In the genomic region with DNA sequence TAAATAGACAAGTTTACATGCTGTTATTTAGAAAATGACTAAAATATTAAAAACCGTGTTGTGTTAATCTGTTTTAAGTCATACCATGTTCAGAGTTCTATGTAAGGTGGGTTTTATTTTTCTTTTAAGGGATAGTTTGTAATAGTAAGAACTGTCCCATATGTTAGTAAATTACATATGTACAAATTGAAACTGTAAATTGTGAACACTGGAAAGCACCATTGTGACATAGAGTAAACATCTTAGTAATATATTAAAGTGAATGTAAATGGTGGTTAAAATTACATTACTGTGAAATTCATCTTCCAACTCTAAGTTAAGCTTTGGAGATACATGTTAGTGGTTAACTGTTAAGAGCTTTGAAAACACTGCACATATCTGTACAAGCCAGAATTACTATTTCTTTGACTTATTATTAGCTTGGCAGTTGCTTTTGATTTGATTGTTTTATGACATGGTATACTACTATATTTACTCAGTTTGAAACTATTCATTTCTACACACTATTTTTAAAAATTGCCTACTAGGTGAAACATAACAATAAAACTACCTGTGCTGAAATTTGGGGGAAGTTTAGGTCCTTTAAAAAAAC, we compare ENCODE assay signal across 22 cellular contexts.
"Had no signal": no experiment of that assay in that cellular context is flagged by ENCODE, and none has a peak within 500 bp of the region (broad histone marks: within the 10 kb centered on the region; RNA-seq: fewer than 3 reads in every experiment).

No MANE protein-coding gene starts in this region.

- H3K27me3 ChIP-seq: body of pancreas, cardiac muscle cell, gastroesophageal sphincter, heart left ventricle, thyroid gland had no signal

- H3K4me1 Mint-ChIP-seq: activated CD4-positive, alpha-beta T cell treated with anti-CD3 and anti-CD28 coated beads, Interleukin-2, amount 10 ng/mL, durations not matched to agents 24 days and 14 days; activated naive CD4-positive, alpha-beta T cell treated with anti-CD3 and anti-CD28 coated beads, Interleukin-2, amount 50 U/mL, for 24 hours; endodermal cell had no signal

- DNase-seq: activated CD4-positive, alpha-beta T cell treated with anti-CD3 and anti-CD28 coated beads, Interleukin-2, amount 10 ng/mL, durations not matched to agents 24 days and 14 days; activated CD4-positive, CD25-positive, alpha-beta regulatory T cell; activated CD8-positive, alpha-beta T cell treated with anti-CD3 and anti-CD28 coated beads, Interleukin-2, amount 10 ng/mL, durations not matched to agents 7 days and 5 days; activated gamma-delta T cell treated with Interleukin-2 at 50 U/mL for 16 hours; anterior cingulate cortex; body of pancreas; cortex of kidney; endodermal cell; heart left ventricle; left cardiac atrium; retina; stimulated activated CD4-positive, alpha-beta T cell treated with anti-CD3 and anti-CD28 coated beads, Interleukin-4, amount 100 ng/mL, for 4 hours; substantia nigra; T-helper 17 cell; thyroid gland had no signal

- H3K27me3 Mint-ChIP-seq: activated CD4-positive, alpha-beta T cell treated with anti-CD3 and anti-CD28 coated beads, Interleukin-2, amount 10 ng/mL, durations not matched to agents 24 days and 14 days; activated naive CD4-positive, alpha-beta T cell treated with anti-CD3 and anti-CD28 coated beads, Interleukin-2, amount 50 U/mL, for 24 hours; natural killer cell treated with Interleukin-12 subunit alpha and Interleukin-12 subunit beta and Interleukin-15 and Interleukin-18, amount 100 ng/mL, for 72 hours; progenitor cell of endocrine pancreas; stimulated activated naive CD8-positive, alpha-beta T cell treated with anti-CD3 and anti-CD28 coated beads, Interleukin-15, Interleukin-2, amounts not matched to agents 100 ng/mL and 50 ng/mL, for 24 hours; T-helper 17 cell had no signal

- H3K4me3 ChIP-seq: body of pancreas, cardiac muscle cell, gastroesophageal sphincter, heart left ventricle, thyroid gland had no signal

- H3K4me1 ChIP-seq: body of pancreas, gastroesophageal sphincter, heart left ventricle, thyroid gland had no signal

- H3K27ac ChIP-seq: body of pancreas, cardiac muscle cell, epithelial cell of prostate, gastroesophageal sphincter, heart left ventricle, thyroid gland had no signal

- H3K4me3 Mint-ChIP-seq: activated CD4-positive, alpha-beta T cell treated with anti-CD3 and anti-CD28 coated beads, Interleukin-2, amount 10 ng/mL, durations not matched to agents 24 days and 14 days; activated CD8-positive, alpha-beta T cell treated with anti-CD3 and anti-CD28 coated beads, Interleukin-2, amount 10 ng/mL, durations not matched to agents 7 days and 5 days; activated naive CD4-positive, alpha-beta T cell treated with anti-CD3 and anti-CD28 coated beads, Interleukin-2, amount 50 U/mL, for 24 hours; endodermal cell; natural killer cell treated with Interleukin-12 subunit alpha and Interleukin-12 subunit beta and Interleukin-15 and Interleukin-18, amount 100 ng/mL, for 72 hours; stimulated activated naive CD8-positive, alpha-beta T cell treated with anti-CD3 and anti-CD28 coated beads, Interleukin-15, Interleukin-2, amounts not matched to agents 100 ng/mL and 50 ng/mL, for 24 hours; T-helper 17 cell had no signal

- H3K27ac Mint-ChIP-seq: activated CD4-positive, alpha-beta T cell treated with anti-CD3 and anti-CD28 coated beads, Interleukin-2, amount 10 ng/mL, durations not matched to agents 24 days and 14 days; activated CD8-positive, alpha-beta T cell treated with anti-CD3 and anti-CD28 coated beads, Interleukin-2, amount 10 ng/mL, durations not matched to agents 7 days and 5 days; activated naive CD4-positive, alpha-beta T cell treated with anti-CD3 and anti-CD28 coated beads, Interleukin-2, amount 50 U/mL, for 24 hours; endodermal cell; progenitor cell of endocrine pancreas; stimulated activated naive CD8-positive, alpha-beta T cell treated with anti-CD3 and anti-CD28 coated beads, Interleukin-15, Interleukin-2, amounts not matched to agents 100 ng/mL and 50 ng/mL, for 24 hours; T-helper 17 cell had no signal

- H3K9me3 ChIP-seq: body of pancreas, gastroesophageal sphincter, heart left ventricle, thyroid gland had no signal

- H3K9me3 Mint-ChIP-seq: activated CD4-positive, alpha-beta T cell treated with anti-CD3 and anti-CD28 coated beads, Interleukin-2, amount 10 ng/mL, durations not matched to agents 24 days and 14 days; activated naive CD4-positive, alpha-beta T cell treated with anti-CD3 and anti-CD28 coated beads, Interleukin-2, amount 50 U/mL, for 24 hours; endodermal cell; natural killer cell treated with Interleukin-12 subunit alpha and Interleukin-12 subunit beta and Interleukin-15 and Interleukin-18, amount 100 ng/mL, for 72 hours; stimulated activated naive CD8-positive, alpha-beta T cell treated with anti-CD3 and anti-CD28 coated beads, Interleukin-15, Interleukin-2, amounts not matched to agents 100 ng/mL and 50 ng/mL, for 24 hours had no signal
